In genomic region chr16:49441366-49441780, GRCh38 we compare ENCODE assay signal across 8 cellular contexts.
DNase-seq lines count a peak whose midpoint lies in the region; ATAC-seq and TF ChIP-seq lines count a peak whose summit lies in the region.

No MANE protein-coding gene starts in this region.

- no peaks in the 10 kb centered on the region for H3F3A ChIP-seq in SK-N-SH (replicated peaks; ENCODE audit: insufficient read depth)

- no peaks in the 10 kb centered on the region for H4K20me1 ChIP-seq in SK-N-SH (ENCODE audit: insufficient read depth)

- POLR2A ChIA-PET in SK-N-SH (lab: Yijun Ruan, JAX) (no interaction called here), T-cell (lab: Charles Lee) (no interaction called here)

- 73% methylated on average over 14 of the region's 18 CpGs for WGBS in SK-N-SH (ENCODE audit: low lambda C conversion rate)

- H3K79me2 ChIP-seq in SK-N-SH (ENCODE audit: insufficient read depth) = no peaks in the 10 kb centered on the region

- ATAC-seq in SK-N-SH treated with all-trans-retinoic acid at 6 μM for 48 hours = no peak
- peak; percentile 94 for ATAC-seq in HG03045 (IDR thresholded peaks at IDR 0.05; ENCODE audit: unreplicated experiment)
- ATAC-seq in T-cell (replicated peaks in 1 of 4) = peak; percentile 95 to 100 (median 100)
- ATAC-seq in upper lobe of right lung = peak; percentile 56

- H3K27ac ChIP-seq in SK-N-SH (ENCODE audit: low read depth in 2 of 2, low read length in 1 of 2) = no peak overlapping the region
- H3K27ac ChIP-seq in upper lobe of right lung = peak overlapping the region; percentile 13

- H3K4me3 ChIP-seq in SK-N-SH (ENCODE audit: low read depth in 2 of 2, low read length in 1 of 2) = no peak overlapping the region
- H3K4me3 ChIP-seq in astrocyte of the spinal cord (ENCODE audit: low read depth, low read length) = no peak overlapping the region
- no peak overlapping the region for H3K4me3 ChIP-seq in upper lobe of right lung
- no peak overlapping the region for H3K4me3 ChIP-seq in foreskin fibroblast (ENCODE audit: low read depth in 1 of 2, low read length in 2 of 2)

- peaks cover 23 to 26% (median 24%) of the 10 kb centered on the region in 3 donors for H3K4me1 Mint-ChIP-seq in T-cell
- peaks cover 21% of the 10 kb centered on the region for H3K4me1 Mint-ChIP-seq in nephron

- H3K36me3 ChIP-seq in SK-N-SH (replicated peaks in 1 of 2; ENCODE audit: control insufficient read depth in 1 of 2, insufficient read depth in 2 of 2, low read length in 1 of 2) (no peaks in the 10 kb centered on the region), upper lobe of right lung (no peaks in the 10 kb centered on the region)

- no peaks in the 10 kb centered on the region for H3K9me2 ChIP-seq in SK-N-SH

- H3K4me1 ChIP-seq in SK-N-SH (ENCODE audit: control insufficient read depth in 1 of 2, insufficient read depth in 2 of 2, low read depth in 1 of 2, low read length in 1 of 2) (no peaks in the 10 kb centered on the region; a peak in 1 of 4 replicates), upper lobe of right lung (peaks cover 13% of the 10 kb centered on the region)

- H3K9ac ChIP-seq in SK-N-SH = no peak overlapping the region

- H3K27ac Mint-ChIP-seq in T-cell (peak overlapping the region; percentile 81 to 87), nephron (no peak overlapping the region)

- H3K27me3 Mint-ChIP-seq in T-cell (peaks cover 0 to 2% of the 10 kb centered on the region in 2 donors), nephron (ENCODE audit: low read depth) (peaks cover 41% of the 10 kb centered on the region)

- no peaks in the 10 kb centered on the region for H3K27me3 ChIP-seq in SK-N-SH (ENCODE audit: insufficient read depth)
- no peaks in the 10 kb centered on the region for H3K27me3 ChIP-seq in upper lobe of right lung

- intact Hi-C loops in upper lobe of right lung (cut with DNase I) = no loop called here

- TF ChIP-seq CTCF in SK-N-SH (IDR thresholded peaks at IDR 0.05) = no peak
- TF ChIP-seq CTCF in astrocyte of the spinal cord (IDR thresholded peaks at IDR 0.05; ENCODE audit: low read depth, low read length) = peak; percentile 7
- TF ChIP-seq CTCF in nephron (IDR thresholded peaks at IDR 0.05; ENCODE audit: unreplicated experiment in 3 of 3) = peak; percentile 31 to 46 (median 36)
- TF ChIP-seq CTCF in upper lobe of right lung (IDR thresholded peaks at IDR 0.05) = peak; percentile 31
- no peak for TF ChIP-seq CTCF in foreskin fibroblast (IDR thresholded peaks at IDR 0.05; ENCODE audit: low read depth, low read length)

- peak overlapping the region; percentile 53 to 64 (median 60) for H3K4me3 Mint-ChIP-seq in T-cell
- H3K4me3 Mint-ChIP-seq in nephron = peak overlapping the region in 2 of 3 experiments; percentile 24 to 42

- DNase-seq in SK-N-SH (peak; percentile 53), T-cell (peak; percentile 59 to 84 (median 72)), astrocyte of the spinal cord (ENCODE audit: low read depth, low spot score) (no peak), upper lobe of right lung (no peak), foreskin fibroblast (no peak)

- TF ChIP-seq RAD21 in SK-N-SH (IDR thresholded peaks at IDR 0.05; ENCODE audit: low read length) = peak; percentile 32; the same call in 1 of the 2 replicates

- no peaks in the 10 kb centered on the region for H3K36me3 Mint-ChIP-seq in T-cell
- no peaks in the 10 kb centered on the region for H3K36me3 Mint-ChIP-seq in nephron (ENCODE audit: low read depth)

- H3K4me2 ChIP-seq in SK-N-SH = no peak overlapping the region

- CTCF ChIA-PET in SK-N-SH (lab: Yijun Ruan, JAX) (interaction anchor here (2.7 kb wide), 1 partner anchor 480 kb away, joined by 11 read pairs; no protein-coding TSS in a partner anchor), T-cell (lab: Charles Lee) (interaction anchor here in 1 of 2 donors (0.6 kb wide), 1 partner anchor 18 kb away, joined by 3 read pairs; no protein-coding TSS in a partner anchor)

- no peaks in the 10 kb centered on the region for H3K9me3 Mint-ChIP-seq in T-cell
- H3K9me3 Mint-ChIP-seq in nephron = no peaks in the 10 kb centered on the region

- H3K9me3 ChIP-seq in SK-N-SH (no peaks in the 10 kb centered on the region), upper lobe of right lung (no peaks in the 10 kb centered on the region)

- H2AFZ ChIP-seq in SK-N-SH (ENCODE audit: low read depth) = no peak overlapping the region

- no peak for TF ChIP-seq EP300 in SK-N-SH (IDR thresholded peaks at IDR 0.05; ENCODE audit: borderline replicate concordance in 1 of 2, low read depth in 1 of 2, low read length in 1 of 2)

- in situ Hi-C loops in astrocyte of the spinal cord (cut with HindIII; ENCODE audit: low sequenced_read_pairs) = no loop called here

TF ChIP-seq in SK-N-SH, 30 proteins besides CTCF, POLR2A, EP300 and RAD21:
- no peak for TF ChIP-seq MEF2A (IDR thresholded peaks at IDR 0.05; ENCODE audit: borderline replicate concordance, low read depth)
- TF ChIP-seq POLR2AphosphoS5 (IDR thresholded peaks at IDR 0.05; ENCODE audit: low read depth, low read length) = no peak
- no peak for TF ChIP-seq NRF1 (IDR thresholded peaks at IDR 0.05; ENCODE audit: low read depth, low read length)
- TF ChIP-seq NFIC (IDR thresholded peaks at IDR 0.05; ENCODE audit: borderline replicate concordance) = no peak
- TF ChIP-seq, protein P1, sequence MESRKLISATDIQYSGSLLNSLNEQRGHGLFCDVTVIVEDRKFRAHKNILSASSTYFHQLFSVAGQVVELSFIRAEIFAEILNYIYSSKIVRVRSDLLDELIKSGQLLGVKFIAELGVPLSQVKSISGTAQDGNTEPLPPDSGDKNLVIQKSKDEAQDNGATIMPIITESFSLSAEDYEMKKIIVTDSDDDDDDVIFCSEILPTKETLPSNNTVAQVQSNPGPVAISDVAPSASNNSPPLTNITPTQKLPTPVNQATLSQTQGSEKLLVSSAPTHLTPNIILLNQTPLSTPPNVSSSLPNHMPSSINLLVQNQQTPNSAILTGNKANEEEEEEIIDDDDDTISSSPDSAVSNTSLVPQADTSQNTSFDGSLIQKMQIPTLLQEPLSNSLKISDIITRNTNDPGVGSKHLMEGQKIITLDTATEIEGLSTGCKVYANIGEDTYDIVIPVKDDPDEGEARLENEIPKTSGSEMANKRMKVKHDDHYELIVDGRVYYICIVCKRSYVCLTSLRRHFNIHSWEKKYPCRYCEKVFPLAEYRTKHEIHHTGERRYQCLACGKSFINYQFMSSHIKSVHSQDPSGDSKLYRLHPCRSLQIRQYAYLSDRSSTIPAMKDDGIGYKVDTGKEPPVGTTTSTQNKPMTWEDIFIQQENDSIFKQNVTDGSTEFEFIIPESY (IDR thresholded peaks at IDR 0.05; ENCODE audit: borderline replicate concordance, low read depth) = no peak
- no peak for TF ChIP-seq RFX5 (IDR thresholded peaks at IDR 0.05; ENCODE audit: low read length)
- TF ChIP-seq PBX3 (IDR thresholded peaks at IDR 0.05) = no peak

TF ChIP-seq in SK-N-SH treated with all-trans-retinoic acid at 6 μM for 48 hours, 23 proteins besides CTCF, POLR2A, EP300 and RAD21 (continues in another document):
- TF ChIP-seq, protein P2, sequence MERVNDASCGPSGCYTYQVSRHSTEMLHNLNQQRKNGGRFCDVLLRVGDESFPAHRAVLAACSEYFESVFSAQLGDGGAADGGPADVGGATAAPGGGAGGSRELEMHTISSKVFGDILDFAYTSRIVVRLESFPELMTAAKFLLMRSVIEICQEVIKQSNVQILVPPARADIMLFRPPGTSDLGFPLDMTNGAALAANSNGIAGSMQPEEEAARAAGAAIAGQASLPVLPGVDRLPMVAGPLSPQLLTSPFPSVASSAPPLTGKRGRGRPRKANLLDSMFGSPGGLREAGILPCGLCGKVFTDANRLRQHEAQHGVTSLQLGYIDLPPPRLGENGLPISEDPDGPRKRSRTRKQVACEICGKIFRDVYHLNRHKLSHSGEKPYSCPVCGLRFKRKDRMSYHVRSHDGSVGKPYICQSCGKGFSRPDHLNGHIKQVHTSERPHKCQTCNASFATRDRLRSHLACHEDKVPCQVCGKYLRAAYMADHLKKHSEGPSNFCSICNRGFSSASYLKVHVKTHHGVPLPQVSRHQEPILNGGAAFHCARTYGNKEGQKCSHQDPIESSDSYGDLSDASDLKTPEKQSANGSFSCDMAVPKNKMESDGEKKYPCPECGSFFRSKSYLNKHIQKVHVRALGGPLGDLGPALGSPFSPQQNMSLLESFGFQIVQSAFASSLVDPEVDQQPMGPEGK (CRISPR knock-in tag; IDR thresholded peaks at IDR 0.05; ENCODE audit: borderline replicate concordance) = no peak
- no peak for TF ChIP-seq ARNTL (CRISPR knock-in tag; IDR thresholded peaks at IDR 0.05; ENCODE audit: borderline replicate concordance, low read depth)
- TF ChIP-seq BACH2 (CRISPR knock-in tag; IDR thresholded peaks at IDR 0.05; ENCODE audit: borderline replicate concordance) = no peak
- TF ChIP-seq ZFP30 (CRISPR knock-in tag; IDR thresholded peaks at IDR 0.05) = no peak
- no peak for TF ChIP-seq POU6F1 (CRISPR knock-in tag; IDR thresholded peaks at IDR 0.05; ENCODE audit: borderline replicate concordance, low read depth)
- no peak for TF ChIP-seq CSDC2 (CRISPR knock-in tag; IDR thresholded peaks at IDR 0.05)
- no peak for TF ChIP-seq ESRRG (CRISPR knock-in tag; IDR thresholded peaks at IDR 0.05)
- TF ChIP-seq ZFP3 (CRISPR knock-in tag; IDR thresholded peaks at IDR 0.05) = no peak
- TF ChIP-seq, protein P3, sequence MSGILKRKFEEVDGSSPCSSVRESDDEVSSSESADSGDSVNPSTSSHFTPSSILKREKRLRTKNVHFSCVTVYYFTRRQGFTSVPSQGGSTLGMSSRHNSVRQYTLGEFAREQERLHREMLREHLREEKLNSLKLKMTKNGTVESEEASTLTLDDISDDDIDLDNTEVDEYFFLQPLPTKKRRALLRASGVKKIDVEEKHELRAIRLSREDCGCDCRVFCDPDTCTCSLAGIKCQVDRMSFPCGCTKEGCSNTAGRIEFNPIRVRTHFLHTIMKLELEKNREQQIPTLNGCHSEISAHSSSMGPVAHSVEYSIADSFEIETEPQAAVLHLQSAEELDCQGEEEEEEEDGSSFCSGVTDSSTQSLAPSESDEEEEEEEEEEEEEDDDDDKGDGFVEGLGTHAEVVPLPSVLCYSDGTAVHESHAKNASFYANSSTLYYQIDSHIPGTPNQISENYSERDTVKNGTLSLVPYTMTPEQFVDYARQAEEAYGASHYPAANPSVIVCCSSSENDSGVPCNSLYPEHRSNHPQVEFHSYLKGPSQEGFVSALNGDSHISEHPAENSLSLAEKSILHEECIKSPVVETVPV (CRISPR knock-in tag; IDR thresholded peaks at IDR 0.05) = no peak
- TF ChIP-seq OSR1 (CRISPR knock-in tag; IDR thresholded peaks at IDR 0.05) = no peak

Comparison
In these comparisons a context has a peak if more than half of its experiments do, and no peak if none do; other contexts are left out.
1. DNase-seq: peak in SK-N-SH (single experiment) and T-cell (34 of 34); none in astrocyte of the spinal cord (single experiment), upper lobe of right lung (single experiment) and foreskin fibroblast (0 of 2).
2. CTCF ChIP-seq: peak in astrocyte of the spinal cord (single experiment), nephron (3 of 3) and upper lobe of right lung (single experiment); none in SK-N-SH (single experiment) and foreskin fibroblast (single experiment).
3. H3K27ac Mint-ChIP-seq: peak in T-cell (2 of 2); none in nephron (0 of 3).